ENCODE assay signal across 25 cellular contexts in the genomic region with DNA sequence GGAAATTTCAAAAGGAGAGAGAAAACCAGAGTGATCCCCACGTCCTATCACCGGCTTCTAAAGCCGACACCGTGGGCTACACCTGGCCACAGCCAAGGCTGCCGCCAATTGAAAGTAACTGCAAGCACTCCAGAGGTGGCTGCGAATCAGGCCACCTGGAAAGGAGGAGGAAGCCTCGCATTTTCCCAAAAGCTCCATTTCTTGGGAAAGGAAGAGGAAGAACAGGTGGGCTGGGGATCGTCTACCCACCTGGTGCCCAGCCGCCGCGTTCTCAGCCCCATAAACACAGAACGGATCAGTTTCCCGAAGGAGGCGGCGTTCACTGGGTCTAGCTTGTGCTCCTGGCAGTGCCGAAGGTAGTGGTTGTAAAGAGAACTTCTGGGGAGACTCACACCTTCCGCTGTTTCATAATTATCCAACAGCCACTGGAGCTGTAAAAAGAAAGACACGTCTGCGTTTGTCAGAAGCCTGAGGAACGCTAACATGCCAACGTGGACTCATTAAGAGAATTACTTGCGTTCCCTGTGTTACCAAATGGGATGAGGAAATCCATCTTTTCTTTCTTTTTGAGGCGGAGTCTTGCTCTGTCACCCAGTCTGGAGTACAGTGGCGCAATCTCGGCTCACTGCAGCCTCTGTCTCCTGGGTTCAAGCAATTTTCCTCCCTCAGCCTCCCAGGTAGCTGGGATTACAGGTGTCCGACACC.
"Had no signal": no experiment of that assay in that cellular context is flagged by ENCODE, and none has a peak within 500 bp of the region (broad histone marks: within the 10 kb centered on the region; RNA-seq: fewer than 3 reads in every experiment).

No MANE protein-coding gene starts in this region.

- H3K4me3 ChIP-seq: K562, Peyer's patch, SJCRH30 had no signal

- H3K27me3 Mint-ChIP-seq: activated CD4-positive, alpha-beta T cell treated with anti-CD3 and anti-CD28 coated beads, Interleukin-2, amount 10 ng/mL, durations not matched to agents 7 days and 5 days; activated naive CD4-positive, alpha-beta T cell treated with anti-CD3 and anti-CD28 coated beads, Interleukin-2, amount 50 U/mL, for 24 hours; activated T-helper 17 cell treated with anti-CD3 and anti-CD28 coated beads, Interleukin-2, amount 50 U/mL, for 72 hours; brain had no signal

- ATAC-seq: activated T-cell treated with anti-CD3 and anti-CD28 coated beads, Interleukin-2, amount 50 U/mL, for 4 hours; activated T-helper 17 cell treated with anti-CD3 and anti-CD28 coated beads, Interleukin-2, amount 50 U/mL, for 72 hours; K562 had no signal

- H3K4me3 Mint-ChIP-seq: activated CD4-positive, alpha-beta memory T cell treated with anti-CD3 and anti-CD28 coated beads for 36 hours; activated CD4-positive, alpha-beta T cell treated with anti-CD3 and anti-CD28 coated beads, Interleukin-2, amount 10 ng/mL, durations not matched to agents 7 days and 5 days; activated naive CD4-positive, alpha-beta T cell treated with anti-CD3 and anti-CD28 coated beads, Interleukin-2, amount 50 U/mL, for 24 hours; activated T-cell treated with anti-CD3 and anti-CD28 coated beads, Interleukin-2, amount 50 U/mL, for 4 hours; activated T-helper 17 cell treated with anti-CD3 and anti-CD28 coated beads, Interleukin-2, amount 50 U/mL, for 72 hours; brain; central memory CD8-positive, alpha-beta T cell; T-helper 1 cell treated with Interleukin-12 subunit alpha and Interleukin-12 subunit beta and Interleukin-4 antibody, amounts not matched to agents 30 μg/mL and 1 μg/mL, for 36 hours had no signal

- DNase-seq: activated CD4-positive, alpha-beta memory T cell treated with anti-CD3 and anti-CD28 coated beads for 36 hours; activated CD4-positive, alpha-beta T cell treated with anti-CD3 and anti-CD28 coated beads, Interleukin-2, amount 10 ng/mL, durations not matched to agents 7 days and 5 days; activated CD4-positive, CD25-positive, alpha-beta regulatory T cell; activated CD8-positive, alpha-beta memory T cell treated with anti-CD3 and anti-CD28 coated beads for 24 hours; activated naive CD4-positive, alpha-beta T cell; activated T-cell treated with anti-CD3 and anti-CD28 coated beads, Interleukin-2, amount 50 U/mL, for 4 hours; amniotic stem cell; Karpas-422; MM.1S; NCI-H1105 treated with DMSO at 0.1 percent for 48 hours; NCI-H1436 treated with DMSO at 0.1 percent for 48 hours; NCI-H187; NCI-H2081; NCI-H510A treated with DMSO at 0.1 percent for 48 hours; NCI-H69; Right ventricle myocardium superior; SJCRH30 had no signal

- H3K27ac Mint-ChIP-seq: activated CD4-positive, alpha-beta memory T cell treated with anti-CD3 and anti-CD28 coated beads for 36 hours; activated CD4-positive, alpha-beta T cell treated with anti-CD3 and anti-CD28 coated beads, Interleukin-2, amount 10 ng/mL, durations not matched to agents 7 days and 5 days; activated naive CD4-positive, alpha-beta T cell treated with anti-CD3 and anti-CD28 coated beads, Interleukin-2, amount 50 U/mL, for 24 hours; activated T-helper 17 cell treated with anti-CD3 and anti-CD28 coated beads, Interleukin-2, amount 50 U/mL, for 72 hours; T-helper 1 cell treated with Interleukin-12 subunit alpha and Interleukin-12 subunit beta and Interleukin-4 antibody, amounts not matched to agents 30 μg/mL and 1 μg/mL, for 36 hours had no signal

- H3K27me3 ChIP-seq: Peyer's patch, SJCRH30 had no signal

- H3K36me3 Mint-ChIP-seq: activated CD4-positive, alpha-beta memory T cell treated with anti-CD3 and anti-CD28 coated beads for 36 hours; activated naive CD4-positive, alpha-beta T cell treated with anti-CD3 and anti-CD28 coated beads, Interleukin-2, amount 50 U/mL, for 24 hours had no signal

- H3K4me1 ChIP-seq: Peyer's patch had no signal

- H3K27ac ChIP-seq: Peyer's patch, RWPE1, SJCRH30 had no signal

- H3K4me1 Mint-ChIP-seq: activated CD4-positive, alpha-beta T cell treated with anti-CD3 and anti-CD28 coated beads, Interleukin-2, amount 10 ng/mL, durations not matched to agents 7 days and 5 days; activated T-helper 17 cell treated with anti-CD3 and anti-CD28 coated beads, Interleukin-2, amount 50 U/mL, for 72 hours; brain; central memory CD8-positive, alpha-beta T cell had no signal

- H3K9me3 ChIP-seq: Peyer's patch, SJCRH30 had no signal

- H3K36me3 ChIP-seq: SJCRH30 had no signal

- H3K9me3 Mint-ChIP-seq: activated CD4-positive, alpha-beta memory T cell treated with anti-CD3 and anti-CD28 coated beads for 36 hours; activated CD4-positive, alpha-beta T cell treated with anti-CD3 and anti-CD28 coated beads, Interleukin-2, amount 10 ng/mL, durations not matched to agents 7 days and 5 days; activated naive CD4-positive, alpha-beta T cell treated with anti-CD3 and anti-CD28 coated beads, Interleukin-2, amount 50 U/mL, for 24 hours; activated T-cell treated with anti-CD3 and anti-CD28 coated beads, Interleukin-2, amount 50 U/mL, for 4 hours; activated T-helper 17 cell treated with anti-CD3 and anti-CD28 coated beads, Interleukin-2, amount 50 U/mL, for 72 hours; brain; central memory CD8-positive, alpha-beta T cell; T-helper 1 cell treated with Interleukin-12 subunit alpha and Interleukin-12 subunit beta and Interleukin-4 antibody, amounts not matched to agents 30 μg/mL and 1 μg/mL, for 36 hours had no signal
